ENCODE assay signal across 1 cellular context in genomic region chr21:31909153-31909771, GRCh38.
TF ChIP-seq lines count a peak whose summit lies in the region.

No MANE protein-coding gene starts in this region.

TF ChIP-seq in IMR-90, 13 proteins besides CTCF, POLR2A, EP300 and RAD21:
- TF ChIP-seq FOS (IDR thresholded peaks at IDR 0.05; ENCODE audit: low read depth, low read length) (no peak), BHLHE40 (IDR thresholded peaks at IDR 0.05; ENCODE audit: low read depth, low read length) (no peak), MAZ (IDR thresholded peaks at IDR 0.05; ENCODE audit: borderline replicate concordance, low read depth, low read length) (no peak), ELK1 (IDR thresholded peaks at IDR 0.05; ENCODE audit: borderline replicate concordance, low read depth, low read length) (no peak), USF2 (IDR thresholded peaks at IDR 0.05; ENCODE audit: low read depth, low read length) (no peak), CEBPB (IDR thresholded peaks at IDR 0.05; ENCODE audit: low read depth, low read length) (peak; percentile 67), CHD1 (IDR thresholded peaks at IDR 0.05; ENCODE audit: low read depth, low read length) (no peak), MXI1 (IDR thresholded peaks at IDR 0.05; ENCODE audit: borderline replicate concordance, low read depth, low read length) (no peak)
